In genomic region chr11:65027213-65028067, GRCh38 we compare ENCODE assay signal across 8 cellular contexts. TPM values are rescaled to one million over a fixed set of nuclear protein-coding genes. Genes with fewer than 3 reads are reported as not detected.
A peak's percentile ranks its signal among the peaks of the same experiment; 100 is the strongest.
DNase-seq lines count a peak whose midpoint lies in the region; ATAC-seq and TF ChIP-seq lines count a peak whose summit lies in the region.

A gene with protein sequence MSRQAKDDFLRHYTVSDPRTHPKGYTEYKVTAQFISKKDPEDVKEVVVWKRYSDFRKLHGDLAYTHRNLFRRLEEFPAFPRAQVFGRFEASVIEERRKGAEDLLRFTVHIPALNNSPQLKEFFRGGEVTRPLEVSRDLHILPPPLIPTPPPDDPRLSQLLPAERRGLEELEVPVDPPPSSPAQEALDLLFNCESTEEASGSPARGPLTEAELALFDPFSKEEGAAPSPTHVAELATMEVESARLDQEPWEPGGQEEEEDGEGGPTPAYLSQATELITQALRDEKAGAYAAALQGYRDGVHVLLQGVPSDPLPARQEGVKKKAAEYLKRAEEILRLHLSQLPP (plus strand): TSS chr11:65027439. CDS start chr11:65027538, 99 bp downstream.

- no peak; the same call in 1 of the 2 replicates for TF ChIP-seq CTCF in GM12875 (IDR thresholded peaks at IDR 0.05; ENCODE audit: borderline replicate concordance, insufficient read depth, low read depth, low read length)
- TF ChIP-seq CTCF in heart left ventricle (IDR thresholded peaks at IDR 0.05): peak; percentile 70 to 92 (median 86)
- TF ChIP-seq CTCF in upper lobe of left lung (IDR thresholded peaks at IDR 0.05): peak; percentile 56 to 77 (median 68)

- 0 to 1% (median 0%) methylated on average over 38 to 51 of the region's 51 CpGs for WGBS in heart left ventricle, 4 donors
- WGBS in upper lobe of left lung, 2 donors: 1 to 2% methylated on average over 22 to 33 of the region's 51 CpGs

- H3K9me3 ChIP-seq in adipocyte (ENCODE audit: control insufficient read depth, low read length) (no peaks in the 10 kb centered on the region), heart left ventricle (no peaks in the 10 kb centered on the region), upper lobe of left lung (no peaks in the 10 kb centered on the region)

- H3K27me3 ChIP-seq in adipocyte (replicated peaks; ENCODE audit: control insufficient read depth, insufficient read depth, low read length) (no peaks in the 10 kb centered on the region), heart left ventricle (no peaks in the 10 kb centered on the region), upper lobe of left lung (no peaks in the 10 kb centered on the region)

- DNase-seq in NCI-H1417 treated with DMSO at 0.1 percent for 48 hours (lab: John Stamatoyannopoulos, UW) (peak; percentile 94), SW480 (ENCODE audit: low spot score) (peak; percentile 98), adipocyte (ENCODE audit: low read depth) (peak; percentile 99), heart left ventricle (peak; percentile 94 to 95 (median 95)), posterior cingulate gyrus (peak; percentile 92 to 99 (median 94)), upper lobe of left lung (peak; percentile 94 to 97)

- ATAC-seq in HG02798 (IDR thresholded peaks at IDR 0.05; ENCODE audit: poor library complexity, unreplicated experiment) (peak; percentile 89), heart left ventricle (peak; percentile 96 to 99 (median 98)), upper lobe of left lung (ENCODE audit: low FRiP score in 2 of 2) (peak; percentile 97 to 99)

- peak in 1 of 4 donors; percentile 42 for TF ChIP-seq EP300 in upper lobe of left lung (IDR thresholded peaks at IDR 0.05)

- TF ChIP-seq POLR2A in heart left ventricle (IDR thresholded peaks at IDR 0.05): peak in 1 of 2 donors; percentile 82
- TF ChIP-seq POLR2A in upper lobe of left lung (IDR thresholded peaks at IDR 0.05): peak in 2 of 4 donors; percentile 74 to 88

- H3K4me3 ChIP-seq in GM12875 (ENCODE audit: low read depth, low read length): peak within 1 kb of the TSS; percentile 52
- H3K4me3 ChIP-seq in adipocyte (ENCODE audit: low read length): peak within 1 kb of the TSS; percentile 87
- H3K4me3 ChIP-seq in heart left ventricle: peak within 1 kb of the TSS; percentile 18 to 74 (median 69)
- H3K4me3 ChIP-seq in upper lobe of left lung: peak within 1 kb of the TSS; percentile 22 to 66 (median 57)

- H3K9ac ChIP-seq in adipocyte (ENCODE audit: low read length): peak within 1 kb of the TSS; percentile 87

- intact Hi-C loops in heart left ventricle (cut with DNase I): loop anchor here in 5 of 10 donors (1.0 to 5.0 kb wide), 6 partner anchors 13 to 110 kb away; partner anchors contain the start of genes ATG2A (in 4 of the 5), ARL2 (in 1 of the 5), CDCA5 (in 1 of the 5) and VPS51 (in 1 of the 5)
- intact Hi-C loops in posterior cingulate gyrus (cut with DNase I): loop anchor here (1.0 to 5.0 kb wide), 5 partner anchors 13 to 103 kb away; partner anchors contain the start of genes ARL2, CDCA5, PPP2R5B and TM7SF2

- H3K27ac ChIP-seq in heart left ventricle (peak within 1 kb of the TSS; percentile 53 to 96 (median 92)), upper lobe of left lung (peak within 1 kb of the TSS; percentile 82 to 95 (median 89))

- peaks cover 15% of the 10 kb centered on the region for H3K4me1 ChIP-seq in adipocyte (ENCODE audit: control insufficient read depth, insufficient read depth, low read length)
- peaks cover 0 to 18% (median 10%) of the 10 kb centered on the region in 12 donors for H3K4me1 ChIP-seq in heart left ventricle
- peaks cover 16 to 21% (median 17%) of the 10 kb centered on the region in 4 donors for H3K4me1 ChIP-seq in upper lobe of left lung

- H3K36me3 ChIP-seq in adipocyte (ENCODE audit: control insufficient read depth, insufficient read depth, low read length, severe bottlenecking): peaks cover under 1% of the 10 kb centered on the region
- H3K36me3 ChIP-seq in heart left ventricle: peaks cover 0 to 22% (median 8%) of the 10 kb centered on the region in 9 donors
- H3K36me3 ChIP-seq in upper lobe of left lung: peaks cover 0 to 9% (median 6%) of the 10 kb centered on the region in 4 donors

RNA-seq across cellular contexts. Expression of the gene that starts here (rescaled TPM):
- 10 to 100 TPM; 12.7 to 33.0 (median 17.9) TPM for total RNA-seq in heart left ventricle
- polyA plus RNA-seq in heart left ventricle: 10 to 100 TPM; 14.8 to 29.5 TPM
- total RNA-seq in upper lobe of left lung: 10 to 100 TPM; 14.7 to 32.1 (median 21.2) TPM

Comparison
In these comparisons a context has a peak if more than half of its experiments do, and no peak if none do; other contexts are left out.
1. Peak in every context shown above with its lines: DNase-seq, ATAC-seq, H3K4me3 ChIP-seq and H3K27ac ChIP-seq.